In the genomic region with DNA sequence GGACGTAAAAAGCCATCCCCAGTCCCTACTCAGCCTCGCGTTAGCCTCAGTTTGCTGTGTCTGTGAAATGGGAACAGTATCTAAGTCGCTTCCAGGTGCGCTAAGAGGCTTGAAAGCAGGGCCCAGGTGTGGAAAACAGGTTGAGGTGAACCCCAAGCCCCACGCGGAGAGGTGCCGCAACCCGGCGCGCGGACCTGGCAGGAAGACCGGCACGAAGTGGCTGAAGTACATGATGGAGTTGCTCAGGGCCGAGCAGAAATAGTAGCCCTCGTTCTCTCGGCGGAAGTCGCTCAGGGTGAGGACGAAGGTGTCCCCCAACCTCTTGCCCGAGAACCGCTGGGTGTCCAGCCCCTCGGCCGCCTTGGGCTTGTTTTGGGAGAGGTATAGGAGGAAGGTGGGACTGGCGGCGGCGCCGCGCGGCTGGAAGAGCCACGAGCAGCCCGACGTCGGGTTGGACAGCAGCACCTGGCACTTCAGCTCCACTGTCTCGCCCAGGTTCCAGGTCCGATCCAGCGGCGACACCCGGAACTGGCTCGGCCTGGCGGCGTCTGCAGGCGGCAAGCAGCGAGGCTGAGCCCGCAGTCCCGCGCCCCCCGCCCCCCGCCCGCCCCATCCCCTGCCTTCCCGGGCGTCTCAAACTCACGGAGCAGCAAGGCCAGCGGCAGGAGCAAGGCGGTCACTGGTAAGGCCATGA, we compare ENCODE assay signal across 8 cellular contexts. TPM values are rescaled to one million over a fixed set of nuclear protein-coding genes. Genes with fewer than 3 reads are reported as not detected.
DNase-seq lines count a peak whose midpoint lies in the region; ATAC-seq and TF ChIP-seq lines count a peak whose summit lies in the region.

No MANE protein-coding gene starts in this region.

- H3K4me3 Mint-ChIP-seq in activated naive CD8-positive, alpha-beta T cell treated with anti-CD3 and anti-CD28 coated beads for 36 hours: peak overlapping the region; percentile 91

- peaks cover 57% of the 10 kb centered on the region for H3K36me3 Mint-ChIP-seq in activated naive CD8-positive, alpha-beta T cell treated with anti-CD3 and anti-CD28 coated beads for 36 hours

- H3K4me3 ChIP-seq in heart right ventricle (peak overlapping the region in 8 of 10 donors; percentile 16 to 50 (median 30)), right atrium auricular region (peak overlapping the region in 1 of 2 donors; percentile 39), lower lobe of right lung (peak overlapping the region; percentile 40), upper lobe of left lung (peak overlapping the region in 3 of 4 donors; percentile 19 to 39 (median 29))

- 4 to 6% methylated on average over 54 to 55 of the region's 55 CpGs for WGBS in heart right ventricle, 2 donors
- 5 to 42% methylated on average over 5 to 52 of the region's 55 CpGs for WGBS in upper lobe of left lung, 2 donors

- H3K27me3 ChIP-seq in heart right ventricle (peaks cover 11 to 80% (median 63%) of the 10 kb centered on the region in 7 donors), right atrium auricular region (peaks cover 3 to 9% of the 10 kb centered on the region in 2 donors), lower lobe of right lung (ENCODE audit: low read depth) (peaks cover 79% of the 10 kb centered on the region), upper lobe of left lung (peaks cover 3 to 32% (median 20%) of the 10 kb centered on the region in 4 donors)

- peak overlapping the region; percentile 100 for H3K27ac Mint-ChIP-seq in activated naive CD8-positive, alpha-beta T cell treated with anti-CD3 and anti-CD28 coated beads for 36 hours

- peaks cover 4% of the 10 kb centered on the region for H3K9me3 Mint-ChIP-seq in activated naive CD8-positive, alpha-beta T cell treated with anti-CD3 and anti-CD28 coated beads for 36 hours

- H3K4me1 ChIP-seq in heart right ventricle (peaks cover 5 to 45% (median 39%) of the 10 kb centered on the region in 9 donors), right atrium auricular region (peaks cover 0 to 35% of the 10 kb centered on the region in 2 donors), lower lobe of right lung (peaks cover 29% of the 10 kb centered on the region), upper lobe of left lung (peaks cover 19 to 38% (median 30%) of the 10 kb centered on the region in 4 donors)

- H3K36me3 ChIP-seq in heart right ventricle (no peaks in the 10 kb centered on the region), right atrium auricular region (no peaks in the 10 kb centered on the region), lower lobe of right lung (no peaks in the 10 kb centered on the region), upper lobe of left lung (no peaks in the 10 kb centered on the region)

- ATAC-seq in heart right ventricle (no peak), lower lobe of right lung (peak; percentile 15 to 32), upper lobe of left lung (ENCODE audit: low FRiP score in 2 of 2) (no peak), HG02840 (IDR thresholded peaks at IDR 0.05; ENCODE audit: low FRiP score, unreplicated experiment) (no peak), GM18511 (IDR thresholded peaks at IDR 0.05; ENCODE audit: unreplicated experiment) (no peak)

- H3K27me3 Mint-ChIP-seq in activated naive CD8-positive, alpha-beta T cell treated with anti-CD3 and anti-CD28 coated beads for 36 hours: peaks cover 5% of the 10 kb centered on the region

- TF ChIP-seq POLR2A in upper lobe of left lung (IDR thresholded peaks at IDR 0.05): no peak

- peaks cover 65% of the 10 kb centered on the region for H3K4me1 Mint-ChIP-seq in activated naive CD8-positive, alpha-beta T cell treated with anti-CD3 and anti-CD28 coated beads for 36 hours

- no peak for DNase-seq in heart right ventricle
- no peak for DNase-seq in right atrium auricular region (ENCODE audit: low spot score)
- DNase-seq in activated naive CD8-positive, alpha-beta T cell treated with anti-CD3 and anti-CD28 coated beads for 36 hours: peak; percentile 51
- DNase-seq in lower lobe of right lung: no peak
- peak in 1 of 2 donors; percentile 83 for DNase-seq in upper lobe of left lung
- DNase-seq in DMS153 treated with DMSO at 0.1 percent for 48 hours (lab: John Stamatoyannopoulos, UW; ENCODE audit: unreplicated experiment): no peak

- H3K27ac ChIP-seq in heart right ventricle (peak overlapping the region in 1 of 10 donors; percentile 78), right atrium auricular region (no peak overlapping the region), lower lobe of right lung (no peak overlapping the region), upper lobe of left lung (peak overlapping the region in 2 of 4 donors; percentile 64 to 75)

- intact Hi-C loops in heart right ventricle (cut with DNase I): no loop called here
- intact Hi-C loops in lower lobe of right lung (cut with DNase I): no loop called here

- TF ChIP-seq CTCF in heart right ventricle (IDR thresholded peaks at IDR 0.05) (no peak), right atrium auricular region (IDR thresholded peaks at IDR 0.05) (no peak), lower lobe of right lung (IDR thresholded peaks at IDR 0.05) (no peak), upper lobe of left lung (IDR thresholded peaks at IDR 0.05) (no peak)

- TF ChIP-seq EP300 in upper lobe of left lung (IDR thresholded peaks at IDR 0.05): no peak

- H3K9me3 ChIP-seq in heart right ventricle: peaks cover 0 to 3% (median 0%) of the 10 kb centered on the region in 11 donors
- no peaks in the 10 kb centered on the region for H3K9me3 ChIP-seq in right atrium auricular region
- no peaks in the 10 kb centered on the region for H3K9me3 ChIP-seq in lower lobe of right lung
- H3K9me3 ChIP-seq in upper lobe of left lung: no peaks in the 10 kb centered on the region

RNA-seq across cellular contexts. Expression of a gene that starts 0.4 kb away (rescaled TPM):
- total RNA-seq in heart right ventricle: 10 to 100 TPM in 1 of 10 donors, under 1 TPM in 8, not detected in 1; 0.19 to 11.8 (median 0.48) TPM
- under 1 TPM; 0.35 to 0.73 TPM for polyA plus RNA-seq in heart right ventricle
- total RNA-seq in right atrium auricular region: under 1 TPM; 0.39 to 0.52 TPM
- total RNA-seq in activated naive CD8-positive, alpha-beta T cell treated with anti-CD3 and anti-CD28 coated beads for 36 hours: 100 to 1,000 TPM; 356 to 357 TPM
- total RNA-seq in lower lobe of right lung: 5.5 TPM
- 1 to 10 TPM; 4.1 to 5.6 (median 4.7) TPM for total RNA-seq in upper lobe of left lung

Comparison
In these comparisons a context has a peak if more than half of its experiments do, and no peak if none do; other contexts are left out.
1. ATAC-seq: peak in lower lobe of right lung (2 of 2); none in heart right ventricle (0 of 8), upper lobe of left lung (0 of 2), HG02840 (single experiment) and GM18511 (single experiment).
2. RNA of a gene that starts 0.4 kb away (total RNA-seq): 356 to 357 TPM in activated naive CD8-positive, alpha-beta T cell treated with anti-CD3 and anti-CD28 coated beads for 36 hours; 5.5 TPM in lower lobe of right lung (single experiment), 4.1 to 5.6 TPM in upper lobe of left lung, 0.39 to 0.52 TPM in right atrium auricular region and 0.19 to 11.8 TPM in heart right ventricle; every median in the first group is over 10 times any median in the second.